ENCODE assay signal across 16 cellular contexts in genomic region chr16:15491430-15491829, GRCh38.
"Had no signal": no experiment of that assay in that cellular context is flagged by ENCODE, and none has a peak within 500 bp of the region (broad histone marks: within the 10 kb centered on the region; RNA-seq: fewer than 3 reads in every experiment).

No MANE protein-coding gene starts in this region.

- H3K27me3 Mint-ChIP-seq: activated CD4-positive, alpha-beta memory T cell treated with anti-CD3 and anti-CD28 coated beads for 36 hours; memory B cell had no signal

- H3K9me3 ChIP-seq: heart left ventricle, left ventricle myocardium inferior, sigmoid colon, testis had no signal

- H3K4me1 ChIP-seq: testis had no signal

- H3K4me3 Mint-ChIP-seq: activated CD4-positive, alpha-beta memory T cell treated with anti-CD3 and anti-CD28 coated beads for 36 hours; memory B cell; nephron; T-helper 1 cell treated with Interleukin-12 subunit alpha and Interleukin-12 subunit beta and Interleukin-4 antibody, amounts not matched to agents 30 μg/mL and 1 μg/mL, for 36 hours had no signal

- H3K9me3 Mint-ChIP-seq: activated CD4-positive, alpha-beta memory T cell treated with anti-CD3 and anti-CD28 coated beads for 36 hours; memory B cell; T-helper 1 cell treated with Interleukin-12 subunit alpha and Interleukin-12 subunit beta and Interleukin-4 antibody, amounts not matched to agents 30 μg/mL and 1 μg/mL, for 36 hours had no signal

- DNase-seq: activated CD4-positive, alpha-beta memory T cell treated with anti-CD3 and anti-CD28 coated beads for 36 hours; activated CD4-positive, CD25-positive, alpha-beta regulatory T cell treated with anti-CD3 and anti-CD28 coated beads, Interleukin-2, amount 50 U/mL, for 72 hours; activated gamma-delta T cell; activated T-cell treated with anti-CD3 and anti-CD28 coated beads for 4 hours; heart left ventricle; kidney; left ventricle myocardium inferior; sigmoid colon; stimulated activated CD4-positive, alpha-beta T cell treated with anti-CD3 and anti-CD28 coated beads, Interleukin-2, amount 100 ng/mL, for 24 hours; stimulated activated naive CD4-positive, alpha-beta T cell treated with Interleukin-2 at 50 U/mL for 16 hours; testis had no signal

- H3K27ac ChIP-seq: cardiac muscle cell, left ventricle myocardium inferior, testis had no signal

- ATAC-seq: heart left ventricle, SK-N-SH treated with all-trans-retinoic acid at 6 μM for 48 hours had no signal

- H3K4me3 ChIP-seq: cardiac muscle cell, heart left ventricle, left ventricle myocardium inferior, sigmoid colon, testis had no signal

- H3K36me3 ChIP-seq: cardiac muscle cell, heart left ventricle, left ventricle myocardium inferior, sigmoid colon had no signal

- H3K27me3 ChIP-seq: cardiac muscle cell, heart left ventricle, sigmoid colon, testis had no signal

- H3K36me3 Mint-ChIP-seq: activated CD4-positive, alpha-beta memory T cell treated with anti-CD3 and anti-CD28 coated beads for 36 hours; memory B cell had no signal

- H3K27ac Mint-ChIP-seq: memory B cell; nephron; T-helper 1 cell treated with Interleukin-12 subunit alpha and Interleukin-12 subunit beta and Interleukin-4 antibody, amounts not matched to agents 30 μg/mL and 1 μg/mL, for 36 hours had no signal
